8 cellular contexts compared by ENCODE assay signal in genomic region chr1:35640380-35641232, GRCh38. TPM values are rescaled to one million over a fixed set of nuclear protein-coding genes. Genes with fewer than 3 reads are reported as not detected.
DNase-seq lines count a peak whose midpoint lies in the region; ATAC-seq and TF ChIP-seq lines count a peak whose summit lies in the region.

No MANE protein-coding gene starts in this region.

- 19 to 24% methylated on average over 11 to 18 of the region's 29 CpGs for WGBS in gastroesophageal sphincter (ENCODE audit: low coverage in 1 of 2), 2 donors
- WGBS in spleen, 5 donors = 17 to 22% (median 18%) methylated on average over 29 of the region's 29 CpGs

- TF ChIP-seq CTCF in WERI-Rb-1 (IDR thresholded peaks at IDR 0.05; ENCODE audit: low read depth, low read length) (no peak), gastroesophageal sphincter (IDR thresholded peaks at IDR 0.05) (no peak), spleen (IDR thresholded peaks at IDR 0.05 in 8 of 11, conservative IDR thresholded peaks at IDR 0.05 in 3 of 11) (no peak)

- H3K27ac ChIP-seq in WERI-Rb-1 (peak overlapping the region; percentile 88), gastroesophageal sphincter (peak overlapping the region; percentile 57 to 91 (median 88)), spleen (peak overlapping the region; percentile 86 to 92 (median 88))

- DNase-seq in activated CD8-positive, alpha-beta memory T cell treated with anti-CD3 and anti-CD28 coated beads, Interleukin-2, amount 10 ng/mL, durations not matched to agents 7 days and 5 days = peak; percentile 40
- no peak for DNase-seq in activated CD8-positive, alpha-beta memory T cell treated with anti-CD3 and anti-CD28 coated beads, Interleukin-2, amount 50 U/mL, for 48 hours
- DNase-seq in WERI-Rb-1 = no peak
- DNase-seq in spleen = no peak
- no peak for DNase-seq in SW480 (ENCODE audit: low spot score)
- DNase-seq in NCI-H2029 treated with DMSO at 0.1 percent for 48 hours (lab: John Stamatoyannopoulos, UW) = no peak
- no peak for DNase-seq in sciatic nerve (ENCODE audit: low spot score)

- H3K4me3 Mint-ChIP-seq in activated CD8-positive, alpha-beta memory T cell treated with anti-CD3 and anti-CD28 coated beads, Interleukin-2, amount 10 ng/mL, durations not matched to agents 7 days and 5 days = peak overlapping the region; percentile 100

- H3K4me1 Mint-ChIP-seq in activated CD8-positive, alpha-beta memory T cell treated with anti-CD3 and anti-CD28 coated beads, Interleukin-2, amount 10 ng/mL, durations not matched to agents 7 days and 5 days = peaks cover 44% of the 10 kb centered on the region

- H3K4me1 ChIP-seq in gastroesophageal sphincter (peaks cover 0 to 56% (median 0%) of the 10 kb centered on the region in 3 donors), spleen (peaks cover 42 to 60% (median 54%) of the 10 kb centered on the region in 6 donors)

- H3K9me3 Mint-ChIP-seq in activated CD8-positive, alpha-beta memory T cell treated with anti-CD3 and anti-CD28 coated beads, Interleukin-2, amount 10 ng/mL, durations not matched to agents 7 days and 5 days (ENCODE audit: low read depth) = no peaks in the 10 kb centered on the region

- TF ChIP-seq EP300 in gastroesophageal sphincter (IDR thresholded peaks at IDR 0.05) = no peak

- H3K4me3 ChIP-seq in WERI-Rb-1 (ENCODE audit: low read depth, low read length) (peak overlapping the region; percentile 86), gastroesophageal sphincter (peak overlapping the region; percentile 76 to 78), spleen (peak overlapping the region; percentile 78 to 97 (median 86))

- H3K36me3 ChIP-seq in WERI-Rb-1 (peaks cover 15% of the 10 kb centered on the region), gastroesophageal sphincter (peaks cover 0 to 6% of the 10 kb centered on the region in 2 donors), spleen (peaks cover 0 to 7% (median 4%) of the 10 kb centered on the region in 6 donors)

- TF ChIP-seq POLR2A in gastroesophageal sphincter (IDR thresholded peaks at IDR 0.05) = no peak
- no peak for TF ChIP-seq POLR2A in spleen (IDR thresholded peaks at IDR 0.05)

- CTCF ChIA-PET in activated CD8-positive, alpha-beta memory T cell treated with anti-CD3 and anti-CD28 coated beads, Interleukin-2, amount 10 ng/mL, durations not matched to agents 7 days and 5 days (lab: Charles Lee) = interaction anchor here (1.3 kb wide), 1 partner anchor 75 kb away, joined by 3 read pairs; no protein-coding TSS in a partner anchor

- H3K9me3 ChIP-seq in WERI-Rb-1 (ENCODE audit: severe bottlenecking) (no peaks in the 10 kb centered on the region), gastroesophageal sphincter (no peaks in the 10 kb centered on the region), spleen (no peaks in the 10 kb centered on the region)

- intact Hi-C loops in spleen (cut with DNase I; ENCODE audit: low total_unique reads) (no loop called here), sciatic nerve (cut with DNase I) (no loop called here)

- peak overlapping the region; percentile 100 for H3K27ac Mint-ChIP-seq in activated CD8-positive, alpha-beta memory T cell treated with anti-CD3 and anti-CD28 coated beads, Interleukin-2, amount 10 ng/mL, durations not matched to agents 7 days and 5 days

- ATAC-seq in activated CD8-positive, alpha-beta memory T cell treated with anti-CD3 and anti-CD28 coated beads, Interleukin-2, amount 10 ng/mL, durations not matched to agents 7 days and 5 days = no peak
- ATAC-seq in gastroesophageal sphincter (no peak), sciatic nerve (no peak)

- peaks cover 19% of the 10 kb centered on the region for H3K36me3 Mint-ChIP-seq in activated CD8-positive, alpha-beta memory T cell treated with anti-CD3 and anti-CD28 coated beads, Interleukin-2, amount 10 ng/mL, durations not matched to agents 7 days and 5 days

- H3K27me3 ChIP-seq in WERI-Rb-1 (ENCODE audit: insufficient read depth, low read depth, severe bottlenecking) = no peaks in the 10 kb centered on the region
- peaks cover 9% of the 10 kb centered on the region for H3K27me3 ChIP-seq in gastroesophageal sphincter
- H3K27me3 ChIP-seq in spleen (replicated peaks in 1 of 7) = peaks cover 0 to 22% (median 0%) of the 10 kb centered on the region in 7 donors

- peaks cover 21% of the 10 kb centered on the region for H3K27me3 Mint-ChIP-seq in activated CD8-positive, alpha-beta memory T cell treated with anti-CD3 and anti-CD28 coated beads, Interleukin-2, amount 10 ng/mL, durations not matched to agents 7 days and 5 days

RNA-seq across cellular contexts. Expression of gene PSMB2, which starts 0.7 kb away (rescaled TPM):
- total RNA-seq in activated CD8-positive, alpha-beta memory T cell treated with anti-CD3 and anti-CD28 coated beads, Interleukin-2, amount 10 ng/mL, durations not matched to agents 7 days and 5 days = 100 to 1,000 TPM in 1 of 2 experiments, 10 to 100 TPM in 1; 88.8 to 103 TPM
- total RNA-seq in gastroesophageal sphincter = 10 to 100 TPM; 31.0 to 39.3 (median 38.7) TPM
- total RNA-seq in spleen = 10 to 100 TPM; 32.1 to 49.2 (median 45.5) TPM
- 10 to 100 TPM; 20.7 to 48.2 (median 37.4) TPM for polyA plus RNA-seq in spleen
- total RNA-seq in sciatic nerve = 36.5 TPM
